In the genomic region with DNA sequence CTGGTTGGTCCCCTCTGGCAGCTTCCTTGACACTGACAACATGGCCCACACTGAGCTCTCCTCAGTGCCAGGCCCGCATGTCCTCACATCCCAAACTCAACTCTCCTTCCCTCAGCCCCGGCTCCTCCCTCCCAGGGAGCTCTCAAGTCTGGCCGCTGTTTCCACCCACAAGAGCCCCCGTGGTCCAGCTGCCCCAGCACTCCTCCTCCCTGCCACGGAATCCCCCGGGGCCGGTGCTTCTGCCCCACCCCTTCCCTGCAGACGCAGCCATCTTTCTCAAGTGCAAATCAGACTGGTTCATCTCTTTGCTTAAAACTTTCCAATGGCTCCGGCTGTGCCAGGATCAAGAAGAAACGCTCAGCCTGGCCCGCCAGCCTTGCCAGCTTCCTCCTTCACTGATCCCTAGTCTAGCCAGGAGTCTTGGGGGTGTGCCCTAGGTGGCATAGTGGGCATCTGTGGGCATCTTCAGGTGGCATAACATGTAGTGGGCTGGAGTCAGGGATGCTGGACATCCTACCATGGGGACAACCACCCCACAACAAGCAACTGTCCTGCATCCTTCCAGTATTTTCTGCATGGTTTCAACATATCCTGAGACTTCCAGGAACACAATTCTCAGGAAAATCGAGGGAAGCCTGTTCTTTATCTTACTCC, we compare ENCODE assay signal across 19 cellular contexts. TPM values are rescaled to one million over a fixed set of nuclear protein-coding genes. Genes with fewer than 3 reads are reported as not detected.
DNase-seq lines count a peak whose midpoint lies in the region; ATAC-seq and TF ChIP-seq lines count a peak whose summit lies in the region.
"Had no signal": no experiment of that assay in that cellular context is flagged by ENCODE, and none has a peak within 500 bp of the region (broad histone marks: within the 10 kb centered on the region; RNA-seq: fewer than 3 reads in every experiment).

No MANE protein-coding gene starts in this region.

- TF ChIP-seq CTCF in osteoblast (IDR thresholded peaks at IDR 0.05; ENCODE audit: extremely low read depth, low read depth, low read length) = no peak
- TF ChIP-seq CTCF in suprapubic skin (IDR thresholded peaks at IDR 0.05) = no peak
- TF ChIP-seq CTCF in upper lobe of right lung (IDR thresholded peaks at IDR 0.05) = no peak

- no peaks in the 10 kb centered on the region for H3K4me1 Mint-ChIP-seq in activated T-cell treated with anti-CD3 and anti-CD28 coated beads, Interleukin-2, amount 50 U/mL, for 24 hours (ENCODE audit: low read depth)
- H3K4me1 Mint-ChIP-seq in activated T-cell treated with anti-CD3 and anti-CD28 coated beads, Interleukin-2, amount 50 U/mL, for 4 hours (ENCODE audit: low read depth) = no peaks in the 10 kb centered on the region
- H3K4me1 Mint-ChIP-seq in dendritic cell treated with granulocyte-macrophage colony-stimulating factor and Interleukin-4, amounts not matched to agents 40 ng/mL and 50 ng/mL, for 4 days (ENCODE audit: low read depth) = peaks cover 20% of the 10 kb centered on the region
- H3K4me1 Mint-ChIP-seq in activated CD4-positive, alpha-beta memory T cell treated with anti-CD3 and anti-CD28 coated beads, Interleukin-2, amount 10 ng/mL, durations not matched to agents 7 days and 5 days = no peaks in the 10 kb centered on the region
- H3K4me1 Mint-ChIP-seq: GM23338 had no signal

- H3K9me3 Mint-ChIP-seq in activated T-cell treated with anti-CD3 and anti-CD28 coated beads, Interleukin-2, amount 50 U/mL, for 24 hours = no peaks in the 10 kb centered on the region
- no peaks in the 10 kb centered on the region for H3K9me3 Mint-ChIP-seq in activated T-cell treated with anti-CD3 and anti-CD28 coated beads, Interleukin-2, amount 50 U/mL, for 4 hours
- no peaks in the 10 kb centered on the region for H3K9me3 Mint-ChIP-seq in dendritic cell treated with granulocyte-macrophage colony-stimulating factor and Interleukin-4, amounts not matched to agents 40 ng/mL and 50 ng/mL, for 4 days
- no peaks in the 10 kb centered on the region for H3K9me3 Mint-ChIP-seq in activated CD4-positive, alpha-beta memory T cell treated with anti-CD3 and anti-CD28 coated beads, Interleukin-2, amount 10 ng/mL, durations not matched to agents 7 days and 5 days
- H3K9me3 Mint-ChIP-seq: CD4-positive, alpha-beta T cell; GM23338 had no signal

- no peaks in the 10 kb centered on the region for H3K4me1 ChIP-seq in osteoblast (ENCODE audit: insufficient read depth, low read length)
- H3K4me1 ChIP-seq in suprapubic skin = peaks cover 28% of the 10 kb centered on the region
- H3K4me1 ChIP-seq in upper lobe of right lung = no peaks in the 10 kb centered on the region

- H3K4me3 ChIP-seq in osteoblast (ENCODE audit: insufficient read depth, low read length) (no peak overlapping the region), suprapubic skin (no peak overlapping the region), upper lobe of right lung (no peak overlapping the region)
- H3K4me3 ChIP-seq: GM23338 had no signal

- no peak overlapping the region for H3K4me2 ChIP-seq in osteoblast (ENCODE audit: insufficient read depth, low read length)
- H3K4me2 ChIP-seq: GM23338, KMS-11 had no signal

- H3K79me2 ChIP-seq in osteoblast (ENCODE audit: insufficient read depth, low read length) = no peaks in the 10 kb centered on the region

- H3K36me3 ChIP-seq in osteoblast (ENCODE audit: insufficient read depth, low read length) = peaks cover 46% of the 10 kb centered on the region
- H3K36me3 ChIP-seq in suprapubic skin = peaks cover 92% of the 10 kb centered on the region
- H3K36me3 ChIP-seq in upper lobe of right lung = peaks cover 98% of the 10 kb centered on the region

- H3K27ac ChIP-seq in osteoblast (ENCODE audit: low read depth, low read length) = no peak overlapping the region
- peak overlapping the region; percentile 77 for H3K27ac ChIP-seq in suprapubic skin
- no peak overlapping the region for H3K27ac ChIP-seq in upper lobe of right lung
- H3K27ac ChIP-seq: KMS-11 had no signal

- WGBS in suprapubic skin = 72% methylated on average over 11 of the region's 12 CpGs

- no peaks in the 10 kb centered on the region for H3K9me3 ChIP-seq in osteoblast (ENCODE audit: low read depth, low read length)
- no peaks in the 10 kb centered on the region for H3K9me3 ChIP-seq in suprapubic skin
- H3K9me3 ChIP-seq in upper lobe of right lung = no peaks in the 10 kb centered on the region

- H3K27me3 ChIP-seq in osteoblast (ENCODE audit: insufficient read depth, low read length) (no peaks in the 10 kb centered on the region), suprapubic skin (no peaks in the 10 kb centered on the region), upper lobe of right lung (no peaks in the 10 kb centered on the region)

- H3K36me3 Mint-ChIP-seq in activated T-cell treated with anti-CD3 and anti-CD28 coated beads, Interleukin-2, amount 50 U/mL, for 24 hours (ENCODE audit: low read depth) = peaks cover 98% of the 10 kb centered on the region
- H3K36me3 Mint-ChIP-seq in activated T-cell treated with anti-CD3 and anti-CD28 coated beads, Interleukin-2, amount 50 U/mL, for 4 hours (ENCODE audit: insufficient read depth) = peaks cover 43% of the 10 kb centered on the region
- H3K36me3 Mint-ChIP-seq in dendritic cell treated with granulocyte-macrophage colony-stimulating factor and Interleukin-4, amounts not matched to agents 40 ng/mL and 50 ng/mL, for 4 days (ENCODE audit: low read depth) = peaks cover 100% of the 10 kb centered on the region
- H3K36me3 Mint-ChIP-seq in activated CD4-positive, alpha-beta memory T cell treated with anti-CD3 and anti-CD28 coated beads, Interleukin-2, amount 10 ng/mL, durations not matched to agents 7 days and 5 days (ENCODE audit: low read depth) = peaks cover 61% of the 10 kb centered on the region

- POLR2A ChIA-PET in activated CD4-positive, alpha-beta memory T cell treated with anti-CD3 and anti-CD28 coated beads, Interleukin-2, amount 10 ng/mL, durations not matched to agents 7 days and 5 days (lab: Charles Lee) = no interaction called here

- H2AFZ ChIP-seq in osteoblast (ENCODE audit: low read length) = no peak overlapping the region
- H2AFZ ChIP-seq: GM23338 had no signal

- intact Hi-C loops in dendritic cell treated with granulocyte-macrophage colony-stimulating factor and Interleukin-4, amounts not matched to agents 40 ng/mL and 50 ng/mL, for 4 days (cut with micrococcal nuclease) = no loop called here
- intact Hi-C loops in upper lobe of right lung (cut with DNase I) = no loop called here

- H3K27ac Mint-ChIP-seq in activated T-cell treated with anti-CD3 and anti-CD28 coated beads, Interleukin-2, amount 50 U/mL, for 24 hours = peak overlapping the region; percentile 4
- H3K27ac Mint-ChIP-seq in dendritic cell treated with granulocyte-macrophage colony-stimulating factor and Interleukin-4, amounts not matched to agents 40 ng/mL and 50 ng/mL, for 4 days = peak overlapping the region; percentile 14
- no peak overlapping the region for H3K27ac Mint-ChIP-seq in activated CD4-positive, alpha-beta memory T cell treated with anti-CD3 and anti-CD28 coated beads, Interleukin-2, amount 10 ng/mL, durations not matched to agents 7 days and 5 days
- H3K27ac Mint-ChIP-seq: CD4-positive, alpha-beta T cell; GM23338 had no signal

- no peak for ATAC-seq in activated T-cell treated with anti-CD3 and anti-CD28 coated beads, Interleukin-2, amount 50 U/mL, for 4 hours
- ATAC-seq in upper lobe of right lung (no peak), HG02884 (IDR thresholded peaks at IDR 0.05; ENCODE audit: unreplicated experiment) (no peak)
- ATAC-seq: GM23338 had no signal

- no peak for DNase-seq in activated T-cell treated with anti-CD3 and anti-CD28 coated beads, Interleukin-2, amount 50 U/mL, for 24 hours
- no peak for DNase-seq in activated T-cell treated with anti-CD3 and anti-CD28 coated beads, Interleukin-2, amount 50 U/mL, for 4 hours
- DNase-seq in osteoblast (ENCODE audit: insufficient read length, low spot score, missing footprints) (peak; percentile 71), suprapubic skin (ENCODE audit: low spot score in 2 of 2) (no peak), upper lobe of right lung (no peak)
- DNase-seq in activated CD4-positive, alpha-beta memory T cell treated with anti-CD3 and anti-CD28 coated beads, Interleukin-2, amount 10 ng/mL, durations not matched to agents 7 days and 5 days = no peak
- DNase-seq: 8988T; CD4-positive, alpha-beta T cell; DND-41; GDM1; NCI-H1092; NCI-H1694; NCI-H2107; NCI-H226; NCI-H526 treated with DMSO at 0.1 percent for 48 hours had no signal

- peaks cover 6% of the 10 kb centered on the region for H4K20me1 ChIP-seq in osteoblast (ENCODE audit: insufficient read depth, low read length)

- TF ChIP-seq EP300 in suprapubic skin (IDR thresholded peaks at IDR 0.05) = no peak

- H3K27me3 Mint-ChIP-seq in activated T-cell treated with anti-CD3 and anti-CD28 coated beads, Interleukin-2, amount 50 U/mL, for 24 hours = no peaks in the 10 kb centered on the region
- no peaks in the 10 kb centered on the region for H3K27me3 Mint-ChIP-seq in activated T-cell treated with anti-CD3 and anti-CD28 coated beads, Interleukin-2, amount 50 U/mL, for 4 hours (ENCODE audit: low read depth)
- H3K27me3 Mint-ChIP-seq in dendritic cell treated with granulocyte-macrophage colony-stimulating factor and Interleukin-4, amounts not matched to agents 40 ng/mL and 50 ng/mL, for 4 days = no peaks in the 10 kb centered on the region
- no peaks in the 10 kb centered on the region for H3K27me3 Mint-ChIP-seq in activated CD4-positive, alpha-beta memory T cell treated with anti-CD3 and anti-CD28 coated beads, Interleukin-2, amount 10 ng/mL, durations not matched to agents 7 days and 5 days
- H3K27me3 Mint-ChIP-seq: CD4-positive, alpha-beta T cell had no signal

- CTCF ChIA-PET in activated CD4-positive, alpha-beta memory T cell treated with anti-CD3 and anti-CD28 coated beads, Interleukin-2, amount 10 ng/mL, durations not matched to agents 7 days and 5 days (lab: Charles Lee) = interaction anchor here (1.1 kb wide), 1 partner anchor 24 kb away, joined by 3 read pairs; no protein-coding TSS in a partner anchor

- TF ChIP-seq POLR2A in suprapubic skin (IDR thresholded peaks at IDR 0.05) = no peak

- H3K4me3 Mint-ChIP-seq in activated T-cell treated with anti-CD3 and anti-CD28 coated beads, Interleukin-2, amount 50 U/mL, for 24 hours = no peak overlapping the region
- no peak overlapping the region for H3K4me3 Mint-ChIP-seq in activated T-cell treated with anti-CD3 and anti-CD28 coated beads, Interleukin-2, amount 50 U/mL, for 4 hours
- H3K4me3 Mint-ChIP-seq in dendritic cell treated with granulocyte-macrophage colony-stimulating factor and Interleukin-4, amounts not matched to agents 40 ng/mL and 50 ng/mL, for 4 days = no peak overlapping the region
- H3K4me3 Mint-ChIP-seq in activated CD4-positive, alpha-beta memory T cell treated with anti-CD3 and anti-CD28 coated beads, Interleukin-2, amount 10 ng/mL, durations not matched to agents 7 days and 5 days = no peak overlapping the region
- H3K4me3 Mint-ChIP-seq: CD4-positive, alpha-beta T cell; GM23338 had no signal

RNA-seq across cellular contexts. Expression of a gene that starts 22.3 kb away (rescaled TPM):
- under 1 TPM; 0.56 to 0.87 (median 0.79) TPM for total RNA-seq in activated T-cell treated with anti-CD3 and anti-CD28 coated beads, Interleukin-2, amount 50 U/mL, for 4 hours
- not detected in 2 replicates for total RNA-seq in osteoblast
- 1 to 10 TPM in 2 of 4 donors, under 1 TPM in 2; 0.34 to 1.7 (median 0.95) TPM for total RNA-seq in suprapubic skin
- 0.72 TPM for total RNA-seq in upper lobe of right lung
- under 1 TPM; 0.38 to 0.78 TPM for total RNA-seq in activated CD4-positive, alpha-beta memory T cell treated with anti-CD3 and anti-CD28 coated beads, Interleukin-2, amount 10 ng/mL, durations not matched to agents 7 days and 5 days

RNA-seq across cellular contexts. Expression of a gene that starts 31.3 kb away (rescaled TPM):
- total RNA-seq in activated T-cell treated with anti-CD3 and anti-CD28 coated beads, Interleukin-2, amount 50 U/mL, for 4 hours = under 1 TPM; 0.37 to 0.90 (median 0.56) TPM
- total RNA-seq in osteoblast (11.6 and 13.0 TPM in 2 replicates), suprapubic skin (10 to 100 TPM; 49.0 to 94.8 (median 85.4) TPM), upper lobe of right lung (27.2 TPM)
- total RNA-seq in activated CD4-positive, alpha-beta memory T cell treated with anti-CD3 and anti-CD28 coated beads, Interleukin-2, amount 10 ng/mL, durations not matched to agents 7 days and 5 days = 10 to 100 TPM; 22.5 to 23.4 TPM

RNA-seq across cellular contexts. Expression of a gene that starts 50.6 kb away (rescaled TPM):
- total RNA-seq in activated T-cell treated with anti-CD3 and anti-CD28 coated beads, Interleukin-2, amount 50 U/mL, for 4 hours = 10 to 100 TPM; 87.0 to 92.2 (median 89.8) TPM
- 35.4 and 37.3 TPM in 2 replicates for total RNA-seq in osteoblast
- total RNA-seq in suprapubic skin = 10 to 100 TPM; 55.6 to 97.0 (median 89.4) TPM
- total RNA-seq in upper lobe of right lung = 62.4 TPM
- 10 to 100 TPM; 70.2 to 71.4 TPM for total RNA-seq in activated CD4-positive, alpha-beta memory T cell treated with anti-CD3 and anti-CD28 coated beads, Interleukin-2, amount 10 ng/mL, durations not matched to agents 7 days and 5 days
